Comparison of ENCODE assay signal across 29 cellular contexts in genomic region chr1:76639181-76639580, GRCh38.
"Had no signal": no experiment of that assay in that cellular context is flagged by ENCODE, and none has a peak within 500 bp of the region (broad histone marks: within the 10 kb centered on the region; RNA-seq: fewer than 3 reads in every experiment).

No MANE protein-coding gene starts in this region.

- DNase-seq: stimulated activated CD4-positive, alpha-beta T cell treated with anti-CD3 and anti-CD28 coated beads, Interleukin-2, amount 100 ng/mL, for 48 hours; stimulated activated CD4-positive, alpha-beta T cell treated with anti-CD3 and anti-CD28 coated beads, Interleukin-4, amount 100 ng/mL, for 1 hour; stimulated activated CD4-positive, alpha-beta T cell treated with anti-CD3 and anti-CD28 coated beads, Interleukin-4, amount 100 ng/mL, for 24 hours; stimulated activated CD4-positive, alpha-beta T cell treated with anti-CD3 and anti-CD28 coated beads, Interleukin-4, amount 100 ng/mL, for 4 hours; stimulated activated CD8-positive, alpha-beta memory T cell treated with anti-CD3 and anti-CD28 coated beads, Interleukin-4, amount 100 ng/mL, for 48 hours; stimulated activated naive B cell treated with anti-CD40 and anti-IgM and Interleukin-4, amounts not matched to agents 10 μg/mL and 1 μg/mL and 100 μg/mL, for 72 hours; stimulated activated naive CD4-positive, alpha-beta T cell; stimulated activated naive CD4-positive, alpha-beta T cell treated with Interleukin-2 at 50 U/mL for 16 hours; stimulated activated naive CD8-positive, alpha-beta T cell treated with anti-CD3 and anti-CD28 coated beads, Interleukin-15, amount 100 ng/mL, for 72 hours; stimulated activated naive CD8-positive, alpha-beta T cell treated with anti-CD3 and anti-CD28 coated beads, Interleukin-15, Interleukin-2, amounts not matched to agents 100 U/mL and 50 U/mL, for 24 hours; stomach; substantia nigra; testis; thyroid gland; tibial artery; transverse colon; trophoblast cell; upper lobe of left lung; upper lobe of right lung; uterus had no signal

- H3K4me1 Mint-ChIP-seq: stimulated activated effector memory CD8-positive, alpha-beta T cell treated with anti-CD3 and anti-CD28 coated beads, Interleukin-12 subunit alpha, Interleukin-12 subunit beta, amount 100 ng/mL, for 72 hours; stimulated activated memory B cell treated with anti-CD40 and anti-IgM and Interleukin-4, amounts not matched to agents 10 μg/mL and 1 μg/mL and 100 μg/mL, for 72 hours; stimulated activated naive B cell treated with anti-CD40 and anti-IgM and Interleukin-4, amounts not matched to agents 10 μg/mL and 1 μg/mL and 100 μg/mL, for 72 hours; stimulated activated naive CD8-positive, alpha-beta T cell treated with anti-CD3 and anti-CD28 coated beads, Interleukin-15, amount 100 ng/mL, for 72 hours had no signal

- H3K36me3 ChIP-seq: stomach, suprapubic skin, thoracic aorta, thyroid gland, tibial artery, tibial nerve, transverse colon, upper lobe of left lung, upper lobe of right lung, uterus, vagina had no signal

- FAIRE-seq: urothelium cell line had no signal

- H3K27ac ChIP-seq: stomach, suprapubic skin, testis, thoracic aorta, thyroid gland, tibial artery, tibial nerve, transverse colon, upper lobe of left lung, upper lobe of right lung, uterus, vagina had no signal

- H3K9me3 Mint-ChIP-seq: stimulated activated naive CD8-positive, alpha-beta T cell treated with anti-CD3 and anti-CD28 coated beads, Interleukin-15, Interleukin-2, amounts not matched to agents 100 ng/mL and 50 ng/mL, for 24 hours had no signal

- H3K27me3 Mint-ChIP-seq: stimulated activated memory B cell treated with anti-CD40 and anti-IgM and Interleukin-4, amounts not matched to agents 10 μg/mL and 1 μg/mL and 100 μg/mL, for 72 hours; stimulated activated naive B cell treated with anti-CD40 and anti-IgM and Interleukin-4, amounts not matched to agents 10 μg/mL and 1 μg/mL and 100 μg/mL, for 72 hours; stimulated activated naive CD8-positive, alpha-beta T cell treated with anti-CD3 and anti-CD28 coated beads, Interleukin-15, amount 100 ng/mL, for 72 hours; stimulated activated naive CD8-positive, alpha-beta T cell treated with anti-CD3 and anti-CD28 coated beads, Interleukin-15, Interleukin-2, amounts not matched to agents 100 ng/mL and 50 ng/mL, for 24 hours; type B pancreatic cell had no signal

- H3K27ac Mint-ChIP-seq: stimulated activated effector memory CD8-positive, alpha-beta T cell treated with anti-CD3 and anti-CD28 coated beads, Interleukin-12 subunit alpha, Interleukin-12 subunit beta, amount 100 ng/mL, for 72 hours; stimulated activated memory B cell treated with anti-CD40 and anti-IgM and Interleukin-4, amounts not matched to agents 10 μg/mL and 1 μg/mL and 100 μg/mL, for 72 hours; stimulated activated naive B cell treated with anti-CD40 and anti-IgM and Interleukin-4, amounts not matched to agents 10 μg/mL and 1 μg/mL and 100 μg/mL, for 72 hours; stimulated activated naive CD8-positive, alpha-beta T cell treated with anti-CD3 and anti-CD28 coated beads, Interleukin-15, Interleukin-2, amounts not matched to agents 100 ng/mL and 50 ng/mL, for 24 hours; type B pancreatic cell had no signal

- H3K36me3 Mint-ChIP-seq: stimulated activated effector memory CD8-positive, alpha-beta T cell treated with anti-CD3 and anti-CD28 coated beads, Interleukin-12 subunit alpha, Interleukin-12 subunit beta, amount 100 ng/mL, for 72 hours; stimulated activated naive B cell treated with anti-CD40 and anti-IgM and Interleukin-4, amounts not matched to agents 10 μg/mL and 1 μg/mL and 100 μg/mL, for 72 hours had no signal

- H3K4me3 ChIP-seq: stomach, suprapubic skin, testis, thoracic aorta, thyroid gland, tibial artery, tibial nerve, transverse colon, upper lobe of left lung, upper lobe of right lung, uterus, vagina had no signal

- H3K4me1 ChIP-seq: stomach, suprapubic skin, testis, thyroid gland, tibial artery, tibial nerve, transverse colon, upper lobe of left lung, upper lobe of right lung, uterus, vagina had no signal

- H3K9me3 ChIP-seq: stomach, suprapubic skin, testis, thoracic aorta, thyroid gland, tibial artery, tibial nerve, transverse colon, upper lobe of left lung, upper lobe of right lung, uterus, vagina had no signal

- H3K4me3 Mint-ChIP-seq: stimulated activated effector memory CD8-positive, alpha-beta T cell treated with anti-CD3 and anti-CD28 coated beads, Interleukin-12 subunit alpha, Interleukin-12 subunit beta, amount 100 ng/mL, for 72 hours; stimulated activated memory B cell treated with anti-CD40 and anti-IgM and Interleukin-4, amounts not matched to agents 10 μg/mL and 1 μg/mL and 100 μg/mL, for 72 hours; stimulated activated naive B cell treated with anti-CD40 and anti-IgM and Interleukin-4, amounts not matched to agents 10 μg/mL and 1 μg/mL and 100 μg/mL, for 72 hours; stimulated activated naive CD8-positive, alpha-beta T cell treated with anti-CD3 and anti-CD28 coated beads, Interleukin-15, amount 100 ng/mL, for 72 hours; stimulated activated naive CD8-positive, alpha-beta T cell treated with anti-CD3 and anti-CD28 coated beads, Interleukin-15, Interleukin-2, amounts not matched to agents 100 ng/mL and 50 ng/mL, for 24 hours; type B pancreatic cell had no signal
